ENCODE assay signal across 8 cellular contexts in the genomic region with DNA sequence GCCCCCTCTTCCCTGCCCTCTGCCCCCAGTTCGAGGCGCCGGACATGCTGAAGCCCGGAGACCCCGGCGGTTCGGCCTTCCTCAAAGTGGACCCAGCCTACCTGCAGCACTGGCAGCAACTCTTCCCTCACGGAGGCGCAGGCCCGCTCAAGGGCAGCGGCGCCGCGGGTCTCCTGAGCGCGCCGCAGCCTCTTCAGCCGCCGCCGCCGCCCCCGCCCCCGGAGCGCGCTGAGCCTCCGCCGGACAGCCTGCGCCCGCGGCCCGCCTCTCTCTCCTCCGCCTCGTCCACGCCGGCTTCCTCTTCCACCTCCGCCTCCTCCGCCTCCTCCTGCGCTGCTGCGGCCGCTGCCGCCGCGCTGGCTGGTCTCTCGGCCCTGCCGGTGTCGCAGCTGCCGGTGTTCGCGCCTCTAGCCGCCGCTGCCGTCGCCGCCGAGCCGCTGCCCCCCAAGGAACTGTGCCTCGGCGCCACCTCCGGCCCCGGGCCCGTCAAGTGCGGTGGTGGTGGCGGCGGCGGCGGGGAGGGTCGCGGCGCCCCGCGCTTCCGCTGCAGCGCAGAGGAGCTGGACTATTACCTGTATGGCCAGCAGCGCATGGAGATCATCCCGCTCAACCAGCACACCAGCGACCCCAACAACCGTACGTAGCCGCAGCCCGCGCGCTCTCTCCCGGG. TPM values are rescaled to one million over a fixed set of nuclear protein-coding genes. Genes with fewer than 3 reads are reported as not detected.
DNase-seq lines count a peak whose midpoint lies in the region; ATAC-seq and TF ChIP-seq lines count a peak whose summit lies in the region.

No MANE protein-coding gene starts in this region.

- peaks cover 30% of the 10 kb centered on the region for H3K36me3 Mint-ChIP-seq in Calu3 (ENCODE audit: insufficient read depth, unreplicated experiment)

- peaks cover 0 to 69% of the 10 kb centered on the region in 2 donors for H3K27me3 ChIP-seq in body of pancreas
- peaks cover 85 to 100% of the 10 kb centered on the region in 2 donors for H3K27me3 ChIP-seq in left lung

- no peak overlapping the region for H3K27ac Mint-ChIP-seq in Calu3 (ENCODE audit: unreplicated experiment)

- peak; percentile 54 for DNase-seq in Calu3
- DNase-seq in body of pancreas: peak in 1 of 4 donors; percentile 29
- DNase-seq in left lung: peak in 1 of 2 donors; percentile 81
- DNase-seq in germinal center (ENCODE audit: low spot score): no peak

- H3K27me3 Mint-ChIP-seq in Calu3 (ENCODE audit: unreplicated experiment): peaks cover 96% of the 10 kb centered on the region

- H3K9me3 Mint-ChIP-seq in Calu3 (ENCODE audit: low read depth, unreplicated experiment): no peaks in the 10 kb centered on the region

- no peak for TF ChIP-seq POLR2A in body of pancreas (IDR thresholded peaks at IDR 0.05)

- H3K4me3 ChIP-seq in body of pancreas: peak overlapping the region in 1 of 2 donors; percentile 52
- peak overlapping the region; percentile 45 to 47 for H3K4me3 ChIP-seq in left lung
- peak overlapping the region; percentile 98 for H3K4me3 ChIP-seq in urinary bladder (ENCODE audit: low read depth, low read length)

- no TSS peak for BruUV-seq in Calu3 (replicated peaks; lab: Mats Ljungman, UMichigan)

- intact Hi-C loops in Calu3 (cut with micrococcal nuclease; ENCODE audit: unreplicated experiment): loop anchor here (2.0 to 5.0 kb wide), 2 partner anchors 55 to 588 kb away; no protein-coding TSS in a partner anchor
- intact Hi-C loops in body of pancreas (cut with DNase I): no loop called here
- intact Hi-C loops in left lung (cut with DNase I): loop anchor here in 1 of 2 donors (10.0 kb wide), 1 partner anchor 65 kb away; no protein-coding TSS in a partner anchor

- no peaks in the 10 kb centered on the region for H3K36me3 ChIP-seq in body of pancreas (replicated peaks in 1 of 2; ENCODE audit: insufficient read depth in 1 of 2, low read depth in 2 of 2)
- H3K36me3 ChIP-seq in left lung: no peaks in the 10 kb centered on the region
- no peaks in the 10 kb centered on the region for H3K36me3 ChIP-seq in urinary bladder (ENCODE audit: insufficient read depth)

- H3K4me1 ChIP-seq in body of pancreas (peaks cover 47% of the 10 kb centered on the region), left lung (peaks cover 0 to 31% of the 10 kb centered on the region in 2 donors), urinary bladder (ENCODE audit: insufficient read depth) (peaks cover 2% of the 10 kb centered on the region)

- peak overlapping the region; percentile 76 for H3K4me3 Mint-ChIP-seq in Calu3 (ENCODE audit: low read depth, unreplicated experiment)

- H3K9me3 ChIP-seq in body of pancreas (no peaks in the 10 kb centered on the region), left lung (no peaks in the 10 kb centered on the region)

- H3K27ac ChIP-seq in body of pancreas (no peak overlapping the region), left lung (peak overlapping the region; percentile 66 to 70), urinary bladder (ENCODE audit: low read depth) (peak overlapping the region; percentile 68)

- peaks cover 33% of the 10 kb centered on the region for H3K4me1 Mint-ChIP-seq in Calu3 (ENCODE audit: low read depth, unreplicated experiment)

- TF ChIP-seq CTCF in Calu3 (IDR thresholded peaks at IDR 0.05; ENCODE audit: unreplicated experiment) (no peak), body of pancreas (IDR thresholded peaks at IDR 0.05) (no peak), left lung (IDR thresholded peaks at IDR 0.05) (no peak)

- 1 to 7% methylated on average over 6 to 70 of the region's 83 CpGs for WGBS in body of pancreas, 2 donors
- WGBS in urinary bladder: under 1% methylated on average over 83 of the region's 83 CpGs

- CTCF ChIA-PET in Calu3 (lab: Charles Lee): interaction anchor here (0.6 to 0.9 kb wide), 2 partner anchors 55 to 725 kb away, joined by 4 to 6 read pairs; no protein-coding TSS in a partner anchor

- ATAC-seq in HG03432 (IDR thresholded peaks at IDR 0.05; ENCODE audit: unreplicated experiment) (peak; percentile 53), body of pancreas (peak; percentile 55), left lung (peak; percentile 57), HG03439 (IDR thresholded peaks at IDR 0.05; ENCODE audit: unreplicated experiment) (no peak), HG02852 (IDR thresholded peaks at IDR 0.05; ENCODE audit: unreplicated experiment) (no peak)

RNA-seq across cellular contexts. Expression of a gene that starts 1.1 kb away (rescaled TPM):
- total RNA-seq in Calu3 (2022) (0.17 and 1.6 TPM in 2 replicates), body of pancreas (10 to 100 TPM in 1 of 2 donors, under 1 TPM in 1; 0.33 to 14.8 TPM), left lung (1 to 10 TPM; 7.9 to 9.8 TPM), urinary bladder (25.4 TPM)
- polyA plus RNA-seq in urinary bladder: 19.3 TPM

RNA-seq across cellular contexts. Expression of a gene that starts 53.6 kb away (rescaled TPM):
- total RNA-seq in Calu3 (2022): 43.5 and 43.9 TPM in 2 replicates
- total RNA-seq in body of pancreas: 10 to 100 TPM in 1 of 2 donors, 1 to 10 TPM in 1; 9.6 to 31.0 TPM
- 10 to 100 TPM; 40.1 to 46.8 TPM for total RNA-seq in left lung
- 94.0 TPM for total RNA-seq in urinary bladder
- 92.3 TPM for polyA plus RNA-seq in urinary bladder

Comparison
In these comparisons a context has a peak if more than half of its experiments do, and no peak if none do; other contexts are left out.
1. ATAC-seq: peak in HG03432 (single experiment), body of pancreas (single experiment) and left lung (single experiment); none in HG03439 (single experiment) and HG02852 (single experiment).
2. H3K27ac ChIP-seq: peak in left lung (2 of 2) and urinary bladder (single experiment); none in body of pancreas (0 of 4).